1 cellular context compared by ENCODE assay signal in genomic region chr12:57454566-57455373, GRCh38.
TF ChIP-seq lines count a peak whose summit lies in the region.

Gene INHBE (plus strand): TSS chr12:57455307. CDS start chr12:57455537, 230 bp downstream.

TF ChIP-seq in HepG2, 621 proteins besides CTCF, POLR2A, EP300 and RAD21 (continued from another document and continues in another):
- no peak for TF ChIP-seq GRHL1 (CRISPR knock-in tag; conservative IDR thresholded peaks at IDR 0.05)
- TF ChIP-seq ZBTB34 (CRISPR knock-in tag; IDR thresholded peaks at IDR 0.05), result 0 out of 2 replicates have a peak, but pooled peaks have one; percentile 72
- TF ChIP-seq HMGA1 (CRISPR knock-in tag; conservative IDR thresholded peaks at IDR 0.05), result no peak
- no peak for TF ChIP-seq ZNF570 (CRISPR knock-in tag; IDR thresholded peaks at IDR 0.05; ENCODE audit: borderline replicate concordance)
- no peak; the same call in 1 of the 2 replicates for TF ChIP-seq ZFP90 (CRISPR knock-in tag; IDR thresholded peaks at IDR 0.05; ENCODE audit: borderline replicate concordance)
- peak; percentile 91 for TF ChIP-seq ZNF430 (CRISPR knock-in tag; IDR thresholded peaks at IDR 0.05)
- 0 out of 2 replicates have a peak, but pooled peaks have one; percentile 19 for TF ChIP-seq ZNF616 (CRISPR knock-in tag; IDR thresholded peaks at IDR 0.05; ENCODE audit: low read depth)
- TF ChIP-seq FOSL1 (CRISPR knock-in tag; IDR thresholded peaks at IDR 0.05; ENCODE audit: borderline replicate concordance), result no peak
- TF ChIP-seq NR2C2 (CRISPR knock-in tag; IDR thresholded peaks at IDR 0.05; ENCODE audit: borderline replicate concordance), result peak; percentile 85
- peak; percentile 67 for TF ChIP-seq GFI1 (CRISPR knock-in tag; IDR thresholded peaks at IDR 0.05; ENCODE audit: borderline replicate concordance)
- no peak for TF ChIP-seq CHCHD3 (CRISPR knock-in tag; IDR thresholded peaks at IDR 0.05)
- no peak for TF ChIP-seq ZBTB37 (CRISPR knock-in tag; IDR thresholded peaks at IDR 0.05)
- peak; percentile 68; the same call in 1 of the 2 replicates for TF ChIP-seq NFKB2 (CRISPR knock-in tag; IDR thresholded peaks at IDR 0.05; ENCODE audit: borderline replicate concordance)
- 0 out of 2 replicates have a peak, but pooled peaks have one; percentile 39 for TF ChIP-seq ZKSCAN5 (CRISPR knock-in tag; IDR thresholded peaks at IDR 0.05)
- TF ChIP-seq ZNF224 (CRISPR knock-in tag; IDR thresholded peaks at IDR 0.05), result no peak
- peak; percentile 84; the same call in 1 of the 2 replicates for TF ChIP-seq BORCS8-MEF2B (CRISPR knock-in tag; IDR thresholded peaks at IDR 0.05)
- TF ChIP-seq ZNF337 (CRISPR knock-in tag; IDR thresholded peaks at IDR 0.05; ENCODE audit: borderline replicate concordance, low read depth), result peak; percentile 57; the same call in 1 of the 2 replicates
- peak; percentile 73 for TF ChIP-seq BHLHE40 (IDR thresholded peaks at IDR 0.05; ENCODE audit: low read length)
- no peak for TF ChIP-seq RFXANK (CRISPR knock-in tag; IDR thresholded peaks at IDR 0.05)
- TF ChIP-seq ZNF775 (CRISPR knock-in tag; IDR thresholded peaks at IDR 0.05; ENCODE audit: borderline replicate concordance), result no peak
- no peak for TF ChIP-seq TRIM22 (IDR thresholded peaks at IDR 0.05)
- peak; percentile 99 for TF ChIP-seq MYC (CRISPR knock-in tag; IDR thresholded peaks at IDR 0.05; ENCODE audit: borderline replicate concordance)
- peak; percentile 73; the same call in 1 of the 2 replicates for TF ChIP-seq KIAA2018 (CRISPR knock-in tag; IDR thresholded peaks at IDR 0.05; ENCODE audit: borderline replicate concordance)
- TF ChIP-seq POLR2AphosphoS2 (IDR thresholded peaks at IDR 0.05; ENCODE audit: low read depth, low read length), result no peak
- peak; percentile 88 for TF ChIP-seq GATAD2A (CRISPR knock-in tag; IDR thresholded peaks at IDR 0.05)
- no peak for TF ChIP-seq CEBPZ (IDR thresholded peaks at IDR 0.05; ENCODE audit: low read length)
- peak; percentile 62; the same call in 1 of the 2 replicates for TF ChIP-seq ZBTB7A (CRISPR knock-in tag; IDR thresholded peaks at IDR 0.05)
- TF ChIP-seq YY1 (IDR thresholded peaks at IDR 0.05; ENCODE audit: insufficient read depth, insufficient replicate concordance, low read depth, low read length), result peak; percentile 27
- peak; percentile 89 for TF ChIP-seq ZFX (CRISPR knock-in tag; IDR thresholded peaks at IDR 0.05; ENCODE audit: low read depth)
- 0 out of 2 replicates have a peak, but pooled peaks have one; percentile 57 for TF ChIP-seq ZNF607 (CRISPR knock-in tag; IDR thresholded peaks at IDR 0.05; ENCODE audit: borderline replicate concordance)
- peak; percentile 54; the same call in 1 of the 2 replicates for TF ChIP-seq ZNF891 (CRISPR knock-in tag; IDR thresholded peaks at IDR 0.05)
- TF ChIP-seq ASH2L (IDR thresholded peaks at IDR 0.05; ENCODE audit: insufficient read length, low read depth, low read length), result peak; percentile 78
- no peak for TF ChIP-seq HNRNPUL1 (IDR thresholded peaks at IDR 0.05; ENCODE audit: low read depth, low read length)
- TF ChIP-seq ZNF543 (CRISPR knock-in tag; IDR thresholded peaks at IDR 0.05), result peak; percentile 63
- peak; percentile 78 for TF ChIP-seq SMAD3 (CRISPR knock-in tag; IDR thresholded peaks at IDR 0.05)
- TF ChIP-seq SETDB1 (CRISPR knock-in tag; IDR thresholded peaks at IDR 0.05; ENCODE audit: borderline replicate concordance), result no peak
- TF ChIP-seq ZNF768 (CRISPR knock-in tag; IDR thresholded peaks at IDR 0.05), result peak; percentile 45; the same call in 1 of the 2 replicates
- TF ChIP-seq ZNF10 (CRISPR knock-in tag; IDR thresholded peaks at IDR 0.05; ENCODE audit: borderline replicate concordance, low read depth), result no peak
